ENCODE assay signal across 18 cellular contexts in genomic region chr17:81075307-81075706, GRCh38. TPM values are rescaled to one million over a fixed set of nuclear protein-coding genes. Genes with fewer than 3 reads are reported as not detected.
DNase-seq lines count a peak whose midpoint lies in the region; ATAC-seq and TF ChIP-seq lines count a peak whose summit lies in the region.
"Had no signal": no experiment of that assay in that cellular context is flagged by ENCODE, and none has a peak within 500 bp of the region (broad histone marks: within the 10 kb centered on the region; RNA-seq: fewer than 3 reads in every experiment).

No MANE protein-coding gene starts in this region.

- ATAC-seq in CD8-positive, alpha-beta T cell: no peak

- peak overlapping the region; percentile 64 for H3K27ac Mint-ChIP-seq in Calu3 (ENCODE audit: unreplicated experiment)
- H3K27ac Mint-ChIP-seq in brain: peak overlapping the region; percentile 64 to 96 (median 93)
- H3K27ac Mint-ChIP-seq in CD8-positive, alpha-beta T cell: no peak overlapping the region
- H3K27ac Mint-ChIP-seq: CD14-positive monocyte, IgD-negative memory B cell had no signal

- no peak overlapping the region for H2BK120ac ChIP-seq in neuronal stem cell (ENCODE audit: low read depth, low read length)

- H3K14ac ChIP-seq in neuronal stem cell (ENCODE audit: low read length): peak overlapping the region; percentile 21

- CTCF ChIA-PET in Calu3 (lab: Charles Lee): interaction anchor here (0.5 kb wide), 1 partner anchor 22 kb away, joined by 4 read pairs; no protein-coding TSS in a partner anchor
- CTCF ChIA-PET in CD8-positive, alpha-beta T cell (lab: Charles Lee): interaction anchor here (0.8 kb wide), 1 partner anchor 12 kb away, joined by 3 read pairs; no protein-coding TSS in a partner anchor

- no peaks in the 10 kb centered on the region for H3K27me3 ChIP-seq in neuronal stem cell (ENCODE audit: control insufficient read depth in 3 of 3, insufficient read depth in 3 of 3, low read depth in 1 of 3, low read length in 3 of 3)
- H3K27me3 ChIP-seq in CD8-positive, alpha-beta T cell (ENCODE audit: insufficient read depth, low read length): no peaks in the 10 kb centered on the region

- H3K18ac ChIP-seq in neuronal stem cell (ENCODE audit: low read length): peak overlapping the region; percentile 38

- H3K4me1 ChIP-seq in neuronal stem cell (ENCODE audit: control insufficient read depth in 2 of 2, insufficient read depth in 1 of 2, low read depth in 1 of 2, low read length in 2 of 2): peaks cover 11 to 18% of the 10 kb centered on the region in 2 donors
- no peaks in the 10 kb centered on the region for H3K4me1 ChIP-seq in CD8-positive, alpha-beta T cell (ENCODE audit: insufficient read depth, low read length)

- H3K9me3 Mint-ChIP-seq in Calu3 (ENCODE audit: low read depth, unreplicated experiment) (no peaks in the 10 kb centered on the region), brain (peaks cover 0 to 4% (median 0%) of the 10 kb centered on the region in 5 experiments)
- no peaks in the 10 kb centered on the region for H3K9me3 Mint-ChIP-seq in CD8-positive, alpha-beta T cell
- H3K9me3 Mint-ChIP-seq: CD14-positive monocyte had no signal

- no peak overlapping the region for H3K27ac ChIP-seq in neuronal stem cell (replicated peaks; ENCODE audit: low read length)
- H3K27ac ChIP-seq in CD8-positive, alpha-beta T cell (ENCODE audit: low read depth, low read length): no peak overlapping the region

- no peak for DNase-seq in Calu3
- DNase-seq in NCI-H524 treated with DMSO at 0.1 percent for 48 hours (lab: John Stamatoyannopoulos, UW): peak; percentile 84
- no peak for DNase-seq in neuronal stem cell (ENCODE audit: low spot score)
- no peak for DNase-seq in 8988T
- no peak for DNase-seq in DMS 273 treated with DMSO at 0.1 percent for 48 hours (lab: John Stamatoyannopoulos, UW)
- no peak for DNase-seq in CD8-positive, alpha-beta T cell
- no peak for DNase-seq in GM19240 (ENCODE audit: insufficient read length, low spot score)
- DNase-seq: Caco-2, HCEC 1CT, Kasumi-1, NCI-H1092 treated with DMSO at 0.1 percent for 48 hours, NCI-H2029 treated with DMSO at 0.1 percent for 48 hours, RPMI8226, SIG-M5, T-helper 1 cell had no signal

- WGBS in neuronal stem cell (ENCODE audit: extremely low coverage in 2 of 2, insufficient read length in 2 of 2, insufficient replicate concordance in 1 of 2), 2 donors: no CpG with 5 or more reads among the region's 17 CpGs

- H2AK5ac ChIP-seq in neuronal stem cell (ENCODE audit: low read depth, low read length): peak overlapping the region; percentile 47

- H3K36me3 ChIP-seq in neuronal stem cell (replicated peaks in 1 of 2; ENCODE audit: control insufficient read depth in 2 of 2, insufficient read depth in 2 of 2, low read length in 2 of 2): peaks cover 15 to 27% of the 10 kb centered on the region in 2 donors
- no peaks in the 10 kb centered on the region for H3K36me3 ChIP-seq in CD8-positive, alpha-beta T cell (ENCODE audit: insufficient read depth, low read length)

- H3K36me3 Mint-ChIP-seq in Calu3 (ENCODE audit: insufficient read depth, unreplicated experiment): peaks cover 30% of the 10 kb centered on the region
- peaks cover 23% of the 10 kb centered on the region for H3K36me3 Mint-ChIP-seq in brain
- H3K36me3 Mint-ChIP-seq in CD8-positive, alpha-beta T cell: no peaks in the 10 kb centered on the region
- H3K36me3 Mint-ChIP-seq: CD14-positive monocyte had no signal

- H3K23ac ChIP-seq in neuronal stem cell (ENCODE audit: low read depth, low read length, poor library complexity): peak overlapping the region; percentile 73

- TF ChIP-seq CTCF in Calu3 (IDR thresholded peaks at IDR 0.05; ENCODE audit: unreplicated experiment): no peak
- TF ChIP-seq CTCF in brain (conservative IDR thresholded peaks at IDR 0.05): no peak
- no peak for TF ChIP-seq CTCF in CD8-positive, alpha-beta T cell (IDR thresholded peaks at IDR 0.05)

- no peak overlapping the region for H3K4me2 ChIP-seq in neuronal stem cell (ENCODE audit: insufficient read depth, low read length, poor library complexity, severe bottlenecking)

- H2BK12ac ChIP-seq in neuronal stem cell (ENCODE audit: low read length): no peak overlapping the region

- H3K27me3 Mint-ChIP-seq in Calu3 (ENCODE audit: unreplicated experiment): no peaks in the 10 kb centered on the region
- H3K27me3 Mint-ChIP-seq in brain: no peaks in the 10 kb centered on the region
- H3K27me3 Mint-ChIP-seq in CD8-positive, alpha-beta T cell (ENCODE audit: low read depth): no peaks in the 10 kb centered on the region

- no peak overlapping the region for H3K9ac ChIP-seq in neuronal stem cell (ENCODE audit: low read depth, low read length, poor library complexity)

- no peak overlapping the region for H3K4me3 ChIP-seq in neuronal stem cell (ENCODE audit: low read length in 2 of 2)
- H3K4me3 ChIP-seq in CD8-positive, alpha-beta T cell (ENCODE audit: low read depth, low read length): no peak overlapping the region

- no peak overlapping the region for H4K91ac ChIP-seq in neuronal stem cell (ENCODE audit: low read depth, low read length, poor library complexity)

- H2AFZ ChIP-seq in neuronal stem cell (ENCODE audit: low read length): no peak overlapping the region

- H3K4me3 Mint-ChIP-seq in Calu3 (ENCODE audit: low read depth, unreplicated experiment) (no peak overlapping the region), brain (no peak overlapping the region)
- H3K4me3 Mint-ChIP-seq in CD8-positive, alpha-beta T cell: no peak overlapping the region
- H3K4me3 Mint-ChIP-seq: CD14-positive monocyte, IgD-negative memory B cell had no signal

- H2BK15ac ChIP-seq in neuronal stem cell (ENCODE audit: low read length): no peak overlapping the region

- BruUV-seq in Calu3 (replicated peaks; lab: Mats Ljungman, UMichigan): no TSS peak

- no peak overlapping the region for H2BK5ac ChIP-seq in neuronal stem cell (ENCODE audit: low read length)

- no peak overlapping the region for H4K8ac ChIP-seq in neuronal stem cell (ENCODE audit: low read depth, low read length)

- intact Hi-C loops in Calu3 (cut with micrococcal nuclease; ENCODE audit: unreplicated experiment): no loop called here
- intact Hi-C loops in CD8-positive, alpha-beta T cell (cut with DNase I, micrococcal nuclease): no loop called here

- H3K9me3 ChIP-seq in neuronal stem cell (replicated peaks in 1 of 2; ENCODE audit: control insufficient read depth in 2 of 2, insufficient read depth in 1 of 2, low read depth in 1 of 2, low read length in 2 of 2): peaks cover 0 to 2% of the 10 kb centered on the region in 2 donors
- H3K9me3 ChIP-seq in CD8-positive, alpha-beta T cell (ENCODE audit: low read length): no peaks in the 10 kb centered on the region
- H3K9me3 ChIP-seq: Caco-2 had no signal

- H3K79me1 ChIP-seq in neuronal stem cell (ENCODE audit: low read depth, low read length): peaks cover 3% of the 10 kb centered on the region

- POLR2A ChIA-PET in CD8-positive, alpha-beta T cell (lab: Charles Lee): no interaction called here

- peak overlapping the region; percentile 23 for H3K4ac ChIP-seq in neuronal stem cell (ENCODE audit: low read length)

- H3K4me1 Mint-ChIP-seq in Calu3 (ENCODE audit: low read depth, unreplicated experiment) (peaks cover 13% of the 10 kb centered on the region), brain (peaks cover 69% of the 10 kb centered on the region)
- peaks cover 2% of the 10 kb centered on the region for H3K4me1 Mint-ChIP-seq in CD8-positive, alpha-beta T cell (ENCODE audit: low read depth)
- H3K4me1 Mint-ChIP-seq: IgD-negative memory B cell had no signal

RNA-seq across cellular contexts. Expression of gene BAIAP2, which starts 40.4 kb away (rescaled TPM):
- 58.0 and 58.8 TPM in 2 replicates for total RNA-seq in Calu3 (2022)
- polyA plus RNA-seq in brain (ENCODE audit: insufficient read depth, low read depth, low replicate concordance): 87.8 TPM
- 30.9 TPM for polyA plus RNA-seq in neuronal stem cell (2013, experiment 1 of 2)
- polyA plus RNA-seq in neuronal stem cell (2013, experiment 2 of 2): 31.6 TPM
- total RNA-seq in CD8-positive, alpha-beta T cell: 1 to 10 TPM; 8.5 to 9.1 TPM
